In genomic region chr6:21264288-21264818, GRCh38 we compare ENCODE assay signal across 13 cellular contexts.
DNase-seq lines count a peak whose midpoint lies in the region; ATAC-seq and TF ChIP-seq lines count a peak whose summit lies in the region.
"Had no signal": no experiment of that assay in that cellular context is flagged by ENCODE, and none has a peak within 500 bp of the region (broad histone marks: within the 10 kb centered on the region; RNA-seq: fewer than 3 reads in every experiment).

No MANE protein-coding gene starts in this region.

- H3K27me3 ChIP-seq in foreskin keratinocyte = no peaks in the 10 kb centered on the region
- H3K27me3 ChIP-seq: neutrophil had no signal

- H3K27ac ChIP-seq in foreskin keratinocyte = peak overlapping the region; percentile 77
- H3K27ac ChIP-seq: neutrophil had no signal

- CTCF ChIA-PET in GM10248 (lab: Yijun Ruan, JAX) = interaction anchor here (1.5 to 2.1 kb wide), 3 partner anchors 10 to 44 kb away, joined by 4 to 5 read pairs (median 5); no protein-coding TSS in a partner anchor

- TF ChIP-seq CTCF in foreskin keratinocyte (conservative IDR thresholded peaks at IDR 0.05) (no peak), GM10248 (IDR thresholded peaks at IDR 0.05; ENCODE audit: control extremely low read depth, extremely low read depth, low read depth, missing control alignments) (no peak)

- peak; percentile 89 for DNase-seq in NCI-H2227 (lab: John Stamatoyannopoulos, UW; ENCODE audit: unreplicated experiment)
- DNase-seq in foreskin keratinocyte = no peak
- no peak for DNase-seq in GM10248 (ENCODE audit: extremely low spot score)
- DNase-seq in inferior parietal cortex (ENCODE audit: extremely low spot score) = no peak
- no peak for DNase-seq in GF-D8 (lab: John Stamatoyannopoulos, UW)
- no peak for DNase-seq in NCI-H1694 treated with DMSO at 0.1 percent for 48 hours (lab: John Stamatoyannopoulos, UW)
- DNase-seq: activated naive CD4-positive, alpha-beta T cell treated with anti-CD3 and anti-CD28 coated beads for 36 hours; DMS53; effector memory CD4-positive, alpha-beta T cell; NCI-H446 treated with DMSO at 0.1 percent for 48 hours had no signal

- H3K4me1 ChIP-seq in foreskin keratinocyte = peaks cover 24% of the 10 kb centered on the region

- POLR2A ChIA-PET in GM10248 (lab: Yijun Ruan, JAX) = no interaction called here

- peak; percentile 39 for ATAC-seq in GM19328 (IDR thresholded peaks at IDR 0.05; ENCODE audit: unreplicated experiment)
- peak; percentile 5 for ATAC-seq in HG03520 (IDR thresholded peaks at IDR 0.05; ENCODE audit: unreplicated experiment)
- ATAC-seq in foreskin keratinocyte = no peak
